Comparison of ENCODE assay signal across 10 cellular contexts in genomic region chr18:33871363-33872025, GRCh38.
"Had no signal": no experiment of that assay in that cellular context is flagged by ENCODE, and none has a peak within 500 bp of the region (broad histone marks: within the 10 kb centered on the region; RNA-seq: fewer than 3 reads in every experiment).

No MANE protein-coding gene starts in this region.

- H3K36me3 ChIP-seq: tibial nerve had no signal

- H3K27ac Mint-ChIP-seq: activated naive CD4-positive, alpha-beta T cell treated with anti-CD3 and anti-CD28 coated beads, Interleukin-2, amount 50 U/mL, for 72 hours had no signal

- H3K4me1 ChIP-seq: tibial nerve had no signal

- H3K9me3 ChIP-seq: tibial nerve had no signal

- H3K4me3 ChIP-seq: dorsolateral prefrontal cortex, skin epidermis, tibial nerve had no signal

- ATAC-seq: activated CD4-positive, CD25-positive, alpha-beta regulatory T cell treated with anti-CD3 and anti-CD28 coated beads, Interleukin-2, amount 50 U/mL, for 24 hours; activated naive CD4-positive, alpha-beta T cell treated with anti-CD3 and anti-CD28 coated beads, Interleukin-2, amount 50 U/mL, for 72 hours had no signal

- H3K27me3 ChIP-seq: dorsolateral prefrontal cortex, tibial nerve had no signal

- DNase-seq: activated effector memory CD4-positive, alpha-beta T cell treated with Interleukin-2 at 50 U/mL for 16 hours; activated T-cell treated with anti-CD3 and anti-CD28 coated beads, Interleukin-2, amount 50 U/mL, for 1 hour; amniotic stem cell; dorsolateral prefrontal cortex; hippocampal formation; mammary epithelial cell had no signal

- H3K36me3 Mint-ChIP-seq: activated naive CD4-positive, alpha-beta T cell treated with anti-CD3 and anti-CD28 coated beads, Interleukin-2, amount 50 U/mL, for 72 hours had no signal

- H3K27ac ChIP-seq: dorsolateral prefrontal cortex, skin epidermis, tibial nerve had no signal
